ENCODE assay signal across 37 cellular contexts in the genomic region with DNA sequence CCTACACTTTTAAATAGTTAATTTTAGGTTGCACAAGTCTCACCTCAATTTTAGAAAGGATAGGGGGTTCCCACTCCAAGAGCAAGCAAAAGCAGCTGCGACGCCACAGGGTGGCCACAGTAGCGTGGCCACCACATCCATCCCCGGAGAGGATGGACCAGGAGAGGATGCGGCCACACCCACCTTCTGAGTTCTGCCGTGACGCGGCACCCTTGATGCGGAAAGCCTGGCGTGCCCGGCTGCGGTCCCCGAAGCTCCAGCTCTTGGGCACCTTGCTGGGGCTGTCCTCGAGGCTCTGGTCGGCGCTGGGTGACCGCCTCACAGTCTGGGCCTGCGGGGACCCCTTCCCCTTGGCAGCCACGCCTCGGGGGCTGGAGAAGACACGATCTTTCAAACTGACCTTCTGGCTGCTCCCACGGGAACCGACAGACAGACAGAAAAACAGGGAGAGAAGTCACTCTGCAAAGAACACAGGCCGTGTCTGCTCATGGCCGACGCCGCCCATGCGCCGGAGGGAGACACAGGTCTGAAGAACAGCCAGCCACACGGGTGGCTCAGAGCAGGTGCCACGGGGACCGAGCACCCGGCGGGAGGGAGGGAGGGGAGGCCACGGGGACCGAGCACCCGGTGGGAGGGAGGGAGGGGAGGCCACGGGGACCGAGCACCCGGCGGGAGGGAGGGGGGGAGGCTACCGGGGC. TPM values are rescaled to one million over a fixed set of nuclear protein-coding genes. Genes with fewer than 3 reads are reported as not detected.
"Had no signal": no experiment of that assay in that cellular context is flagged by ENCODE, and none has a peak within 500 bp of the region (broad histone marks: within the 10 kb centered on the region; RNA-seq: fewer than 3 reads in every experiment).

No MANE protein-coding gene starts in this region.

- H3K27me3 Mint-ChIP-seq: activated CD4-positive, alpha-beta memory T cell treated with anti-CD3 and anti-CD28 coated beads, Interleukin-2, amount 10 ng/mL, durations not matched to agents 7 days and 5 days; activated CD4-positive, alpha-beta T cell treated with anti-CD3 and anti-CD28 coated beads, Interleukin-2, amount 10 ng/mL, durations not matched to agents 7 days and 5 days had no signal

- H3K9me3 ChIP-seq: adrenal gland, body of pancreas, breast epithelium had no signal

- H3K36me3 Mint-ChIP-seq: activated naive CD4-positive, alpha-beta T cell treated with anti-CD3 and anti-CD28 coated beads, Interleukin-2, amount 50 U/mL, for 72 hours; activated naive CD8-positive, alpha-beta T cell treated with anti-CD3 and anti-CD28 coated beads for 36 hours; WTC11 had no signal

- H3K36me3 ChIP-seq: adrenal gland, brain microvascular endothelial cell, breast epithelium had no signal

- H3K27ac ChIP-seq: adrenal gland, body of pancreas, brain microvascular endothelial cell, breast epithelium, VCaP had no signal

- H3K27ac Mint-ChIP-seq: activated CD4-positive, alpha-beta memory T cell treated with anti-CD3 and anti-CD28 coated beads, Interleukin-2, amount 10 ng/mL, durations not matched to agents 7 days and 5 days; activated CD4-positive, alpha-beta T cell treated with anti-CD3 and anti-CD28 coated beads for 36 hours; activated CD4-positive, alpha-beta T cell treated with anti-CD3 and anti-CD28 coated beads, Interleukin-2, amount 10 ng/mL, durations not matched to agents 7 days and 5 days; activated naive CD4-positive, alpha-beta T cell treated with anti-CD3 and anti-CD28 coated beads for 36 hours; activated naive CD4-positive, alpha-beta T cell treated with anti-CD3 and anti-CD28 coated beads, Interleukin-2, amount 50 U/mL, for 72 hours; activated naive CD8-positive, alpha-beta T cell treated with anti-CD3 and anti-CD28 coated beads for 36 hours; activated T-cell treated with anti-CD3 and anti-CD28 coated beads, Interleukin-2, amount 50 U/mL, for 72 hours; activated T-helper 1 cell treated with anti-CD3 and anti-CD28 coated beads, Interleukin-12 subunit alpha, Interleukin-12 subunit beta, Interleukin-2, Interleukin-4 antibody, amounts not matched to agents 30 ng/mL and 10 ng/mL and 1 ng/mL, durations not matched to agents 14 hours and 24 hours and 36 hours; activated T-helper 17 cell treated with anti-CD3 and anti-CD28 coated beads, Interleukin-2, amount 50 U/mL, for 72 hours; T-helper 1 cell treated with Interleukin-12 subunit alpha and Interleukin-12 subunit beta and Interleukin-4 antibody, amounts not matched to agents 30 μg/mL and 1 μg/mL, for 36 hours; T-helper 2 cell treated with Interferon-gamma antibody and Interleukin-4, amounts not matched to agents 5 μg/mL and 100 μg/mL, for 36 hours; WTC11 had no signal

- H3K4me3 Mint-ChIP-seq: activated CD4-positive, alpha-beta memory T cell treated with anti-CD3 and anti-CD28 coated beads, Interleukin-2, amount 10 ng/mL, durations not matched to agents 7 days and 5 days; activated CD4-positive, alpha-beta T cell treated with anti-CD3 and anti-CD28 coated beads for 36 hours; activated CD4-positive, alpha-beta T cell treated with anti-CD3 and anti-CD28 coated beads, Interleukin-2, amount 10 ng/mL, durations not matched to agents 7 days and 5 days; activated naive CD4-positive, alpha-beta T cell treated with anti-CD3 and anti-CD28 coated beads for 36 hours; activated naive CD8-positive, alpha-beta T cell treated with anti-CD3 and anti-CD28 coated beads for 36 hours; activated T-cell treated with anti-CD3 and anti-CD28 coated beads, Interleukin-2, amount 50 U/mL, for 4 hours; activated T-cell treated with anti-CD3 and anti-CD28 coated beads, Interleukin-2, amount 50 U/mL, for 72 hours; activated T-helper 1 cell treated with anti-CD3 and anti-CD28 coated beads, Interleukin-12 subunit alpha, Interleukin-12 subunit beta, Interleukin-2, Interleukin-4 antibody, amounts not matched to agents 30 ng/mL and 10 ng/mL and 1 ng/mL, durations not matched to agents 14 hours and 24 hours and 36 hours; activated T-helper 17 cell treated with anti-CD3 and anti-CD28 coated beads, Interleukin-2, amount 50 U/mL, for 72 hours; T-helper 1 cell treated with Interleukin-12 subunit alpha and Interleukin-12 subunit beta and Interleukin-4 antibody, amounts not matched to agents 30 μg/mL and 1 μg/mL, for 36 hours; T-helper 2 cell treated with Interferon-gamma antibody and Interleukin-4, amounts not matched to agents 5 μg/mL and 100 μg/mL, for 36 hours; WTC11 had no signal

- H3K4me1 ChIP-seq: adrenal gland, body of pancreas, breast epithelium had no signal

- ATAC-seq: activated CD4-positive, alpha-beta T cell treated with anti-CD3 and anti-CD28 coated beads for 36 hours; activated CD4-positive, CD25-positive, alpha-beta regulatory T cell treated with anti-CD3 and anti-CD28 coated beads, Interleukin-2, amount 50 U/mL, for 24 hours; activated naive CD4-positive, alpha-beta T cell treated with anti-CD3 and anti-CD28 coated beads, Interleukin-2, amount 50 U/mL, for 72 hours; activated T-cell treated with anti-CD3 and anti-CD28 coated beads, Interleukin-2, amount 50 U/mL, for 4 hours; activated T-cell treated with anti-CD3 and anti-CD28 coated beads, Interleukin-2, amount 50 U/mL, for 72 hours; activated T-helper 17 cell treated with anti-CD3 and anti-CD28 coated beads, Interleukin-2, amount 50 U/mL, for 72 hours; body of pancreas; WTC11 had no signal

- H3K9me3 Mint-ChIP-seq: activated CD4-positive, alpha-beta memory T cell treated with anti-CD3 and anti-CD28 coated beads, Interleukin-2, amount 10 ng/mL, durations not matched to agents 7 days and 5 days; activated CD4-positive, alpha-beta T cell treated with anti-CD3 and anti-CD28 coated beads, Interleukin-2, amount 10 ng/mL, durations not matched to agents 7 days and 5 days; activated naive CD4-positive, alpha-beta T cell treated with anti-CD3 and anti-CD28 coated beads for 36 hours; activated naive CD4-positive, alpha-beta T cell treated with anti-CD3 and anti-CD28 coated beads, Interleukin-2, amount 50 U/mL, for 72 hours; activated naive CD8-positive, alpha-beta T cell treated with anti-CD3 and anti-CD28 coated beads for 36 hours; activated T-cell treated with anti-CD3 and anti-CD28 coated beads, Interleukin-2, amount 50 U/mL, for 4 hours; activated T-cell treated with anti-CD3 and anti-CD28 coated beads, Interleukin-2, amount 50 U/mL, for 72 hours; activated T-helper 1 cell treated with anti-CD3 and anti-CD28 coated beads, Interleukin-12 subunit alpha, Interleukin-12 subunit beta, Interleukin-2, Interleukin-4 antibody, amounts not matched to agents 30 ng/mL and 10 ng/mL and 1 ng/mL, durations not matched to agents 14 hours and 24 hours and 36 hours; activated T-helper 17 cell treated with anti-CD3 and anti-CD28 coated beads, Interleukin-2, amount 50 U/mL, for 72 hours; T-helper 1 cell treated with Interleukin-12 subunit alpha and Interleukin-12 subunit beta and Interleukin-4 antibody, amounts not matched to agents 30 μg/mL and 1 μg/mL, for 36 hours; T-helper 2 cell treated with Interferon-gamma antibody and Interleukin-4, amounts not matched to agents 5 μg/mL and 100 μg/mL, for 36 hours; WTC11 had no signal

- H3K4me1 Mint-ChIP-seq: activated naive CD8-positive, alpha-beta T cell treated with anti-CD3 and anti-CD28 coated beads for 36 hours; activated T-helper 17 cell treated with anti-CD3 and anti-CD28 coated beads, Interleukin-2, amount 50 U/mL, for 72 hours had no signal

- H3K4me3 ChIP-seq: adrenal gland, body of pancreas, breast epithelium had no signal

- DNase-seq: activated CD4-positive, alpha-beta memory T cell treated with anti-CD3 and anti-CD28 coated beads, Interleukin-2, amount 10 ng/mL, durations not matched to agents 7 days and 5 days; activated CD4-positive, alpha-beta T cell treated with anti-CD3 and anti-CD28 coated beads for 1 hour; activated CD4-positive, alpha-beta T cell treated with anti-CD3 and anti-CD28 coated beads for 36 hours; activated CD4-positive, alpha-beta T cell treated with anti-CD3 and anti-CD28 coated beads for 48 hours; activated CD4-positive, alpha-beta T cell treated with anti-CD3 and anti-CD28 coated beads, Interleukin-2, amount 10 ng/mL, durations not matched to agents 7 days and 5 days; activated CD4-positive, alpha-beta T cell treated with anti-CD3 and anti-CD28 coated beads, Interleukin-2, amount 50 U/mL, for 48 hours; activated CD4-positive, CD25-positive, alpha-beta regulatory T cell; activated CD8-positive, alpha-beta memory T cell treated with anti-CD3 and anti-CD28 coated beads, Interleukin-2, amount 50 U/mL, for 4 hours; activated effector memory CD4-positive, alpha-beta T cell treated with anti-CD3 and anti-CD28 coated beads, Interleukin-2, amount 50 U/mL, for 16 hours; activated gamma-delta T cell treated with Interleukin-2 at 50 U/mL for 16 hours; activated naive CD4-positive, alpha-beta T cell; activated naive CD4-positive, alpha-beta T cell treated with anti-CD3 and anti-CD28 coated beads for 36 hours; activated naive CD4-positive, alpha-beta T cell treated with anti-CD3 and anti-CD28 coated beads, Interleukin-2, amount 50 U/mL, for 16 hours; activated naive CD8-positive, alpha-beta T cell treated with anti-CD3 and anti-CD28 coated beads for 36 hours; activated T-cell treated with anti-CD3 and anti-CD28 coated beads for 4 hours; activated T-cell treated with anti-CD3 and anti-CD28 coated beads, Interleukin-2, amount 50 U/mL, for 1 hour; activated T-cell treated with anti-CD3 and anti-CD28 coated beads, Interleukin-2, amount 50 U/mL, for 4 hours; activated T-cell treated with anti-CD3 and anti-CD28 coated beads, Interleukin-2, amount 50 U/mL, for 72 hours; adrenal gland; amniotic stem cell; aorta; body of pancreas; brain microvascular endothelial cell; central memory CD4-positive, alpha-beta T cell; T-helper 1 cell; T-helper 2 cell; T-helper 9 cell had no signal

- H3K27me3 ChIP-seq: adrenal gland had no signal

RNA-seq across cellular contexts. Expression of a gene that starts 53.7 kb away (rescaled TPM):
- total RNA-seq: activated CD4-positive, alpha-beta memory T cell treated with anti-CD3 and anti-CD28 coated beads, Interleukin-2, amount 10 ng/mL, durations not matched to agents 7 days and 5 days; activated CD4-positive, alpha-beta T cell treated with anti-CD3 and anti-CD28 coated beads for 36 hours; activated CD4-positive, alpha-beta T cell treated with anti-CD3 and anti-CD28 coated beads, Interleukin-2, amount 10 ng/mL, durations not matched to agents 7 days and 5 days; activated CD8-positive, alpha-beta memory T cell treated with anti-CD3 and anti-CD28 coated beads for 36 hours; activated naive CD4-positive, alpha-beta T cell treated with anti-CD3 and anti-CD28 coated beads for 36 hours; activated naive CD4-positive, alpha-beta T cell treated with anti-CD3 and anti-CD28 coated beads, Interleukin-2, amount 50 U/mL, for 72 hours; activated naive CD8-positive, alpha-beta T cell treated with anti-CD3 and anti-CD28 coated beads for 36 hours; activated T-cell treated with anti-CD3 and anti-CD28 coated beads, Interleukin-2, amount 50 U/mL, for 4 hours; activated T-cell treated with anti-CD3 and anti-CD28 coated beads, Interleukin-2, amount 50 U/mL, for 72 hours; activated T-helper 1 cell treated with anti-CD3 and anti-CD28 coated beads, Interleukin-12 subunit alpha, Interleukin-12 subunit beta, Interleukin-2, Interleukin-4 antibody, amounts not matched to agents 30 ng/mL and 10 ng/mL and 1 ng/mL, durations not matched to agents 14 hours and 24 hours and 36 hours; activated T-helper 17 cell treated with anti-CD3 and anti-CD28 coated beads, Interleukin-2, amount 50 U/mL, for 72 hours; aorta; body of pancreas; breast epithelium had no signal
- polyA plus RNA-seq: aorta had no signal

RNA-seq across cellular contexts. Expression of a gene that starts 57.6 kb away (rescaled TPM):
- total RNA-seq: activated CD4-positive, alpha-beta memory T cell treated with anti-CD3 and anti-CD28 coated beads, Interleukin-2, amount 10 ng/mL, durations not matched to agents 7 days and 5 days; activated CD4-positive, alpha-beta T cell treated with anti-CD3 and anti-CD28 coated beads for 36 hours; activated CD8-positive, alpha-beta memory T cell treated with anti-CD3 and anti-CD28 coated beads for 36 hours; activated naive CD4-positive, alpha-beta T cell treated with anti-CD3 and anti-CD28 coated beads for 36 hours; activated T-cell treated with anti-CD3 and anti-CD28 coated beads, Interleukin-2, amount 50 U/mL, for 4 hours; activated T-helper 1 cell treated with anti-CD3 and anti-CD28 coated beads, Interleukin-12 subunit alpha, Interleukin-12 subunit beta, Interleukin-2, Interleukin-4 antibody, amounts not matched to agents 30 ng/mL and 10 ng/mL and 1 ng/mL, durations not matched to agents 14 hours and 24 hours and 36 hours; aorta; breast epithelium had no signal
- polyA plus RNA-seq: aorta had no signal
